Comparison of ENCODE assay signal across 8 cellular contexts in the genomic region with DNA sequence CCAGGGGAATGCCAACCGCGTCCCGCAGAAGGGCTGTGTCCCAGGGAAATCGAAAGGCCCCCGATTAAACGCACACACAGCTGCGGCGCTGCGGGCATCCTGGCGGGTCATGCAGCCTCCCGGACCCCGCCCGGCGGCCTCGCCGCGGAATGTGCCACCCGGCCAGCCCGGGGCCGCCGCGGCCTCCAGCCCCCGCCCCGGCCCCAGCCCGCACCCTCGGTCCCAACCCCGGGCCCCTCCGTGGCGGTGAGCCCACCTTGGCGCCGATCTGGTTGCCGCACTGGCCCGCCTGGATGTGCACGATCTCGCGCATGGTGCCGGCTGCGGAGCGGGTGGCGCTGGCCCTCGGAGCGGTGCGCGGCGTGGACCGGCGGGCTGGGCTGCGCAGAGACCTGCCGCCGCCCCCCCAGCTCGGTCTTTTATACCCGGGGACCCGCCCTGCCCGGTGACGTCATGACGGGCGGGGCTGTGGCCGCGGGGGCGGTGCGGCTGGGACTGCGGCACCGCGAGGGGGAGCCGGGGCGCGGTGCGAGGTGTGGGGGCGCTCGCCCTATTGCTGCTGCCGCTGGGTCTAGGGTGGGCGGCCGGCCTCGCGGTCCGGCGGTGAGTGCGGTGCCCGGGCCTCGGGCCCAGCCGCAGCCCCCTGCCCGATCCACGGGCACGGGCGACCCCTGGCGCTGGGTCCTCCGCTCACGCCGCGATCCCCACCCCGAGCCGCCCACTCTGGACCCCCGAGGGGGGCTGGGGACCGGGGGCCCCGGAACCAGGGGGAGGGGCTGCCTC. TPM values are rescaled to one million over a fixed set of nuclear protein-coding genes. Genes with fewer than 3 reads are reported as not detected.
DNase-seq lines count a peak whose midpoint lies in the region; ATAC-seq and TF ChIP-seq lines count a peak whose summit lies in the region.

Gene TUBB2A (minus strand): TSS at position 394 of the 783 bp plus-strand sequence. CDS start 81 bp downstream, at position 313.

- H3K4me1 ChIP-seq in heart right ventricle (peaks cover 0 to 35% (median 0%) of the 10 kb centered on the region in 9 donors), upper lobe of right lung (peaks cover 7% of the 10 kb centered on the region)

- no peaks in the 10 kb centered on the region for H3K9me3 Mint-ChIP-seq in progenitor cell of endocrine pancreas (ENCODE audit: low read depth)

- H3K27me3 Mint-ChIP-seq in progenitor cell of endocrine pancreas: peaks cover 41% of the 10 kb centered on the region

- WGBS in adipose tissue, 3 donors: 1% methylated on average over 48 to 95 of the region's 95 CpGs
- 0 to 1% methylated on average over 63 to 94 of the region's 95 CpGs for WGBS in heart right ventricle, 2 donors

- peak within 1 kb of the TSS; percentile 53 for H3K4me3 ChIP-seq in Jurkat, Clone E6-1 (ENCODE audit: low read length)
- H3K4me3 ChIP-seq in heart right ventricle: peak within 1 kb of the TSS; percentile 81 to 98 (median 88)
- H3K4me3 ChIP-seq in upper lobe of right lung: peak within 1 kb of the TSS; percentile 83

- peaks cover 10% of the 10 kb centered on the region for H3K36me3 Mint-ChIP-seq in progenitor cell of endocrine pancreas (ENCODE audit: insufficient read depth)

- H3K4me1 Mint-ChIP-seq in progenitor cell of endocrine pancreas (ENCODE audit: low read depth): peaks cover 13% of the 10 kb centered on the region

- intact Hi-C loops in heart right ventricle (cut with DNase I): loop anchor here in 2 of 10 donors (2.0 to 5.0 kb wide), 2 partner anchors 31 to 95 kb away; no protein-coding TSS in a partner anchor
- intact Hi-C loops in upper lobe of right lung (cut with DNase I): no loop called here

- peak within 1 kb of the TSS; percentile 86 for H3K4me3 Mint-ChIP-seq in progenitor cell of endocrine pancreas (ENCODE audit: low read depth)

- TF ChIP-seq CTCF in heart right ventricle (IDR thresholded peaks at IDR 0.05) (peak in 8 of 9 donors; percentile 34 to 83 (median 67)), progenitor cell of endocrine pancreas (IDR thresholded peaks at IDR 0.05; ENCODE audit: unreplicated experiment) (peak; percentile 59), upper lobe of right lung (IDR thresholded peaks at IDR 0.05) (peak; percentile 45)

- H3K27ac ChIP-seq in adipose tissue (ENCODE audit: low read depth, low read length): peak within 1 kb of the TSS; percentile 34
- H3K27ac ChIP-seq in heart right ventricle: peak within 1 kb of the TSS; percentile 93 to 100 (median 99)
- H3K27ac ChIP-seq in upper lobe of right lung: peak within 1 kb of the TSS; percentile 95

- H3K27me3 ChIP-seq in heart right ventricle: no peaks in the 10 kb centered on the region
- no peaks in the 10 kb centered on the region for H3K27me3 ChIP-seq in upper lobe of right lung

- DNase-seq in EL (peak; percentile 81), SW480 (ENCODE audit: low spot score) (peak; percentile 51), heart right ventricle (peak; percentile 84 to 90), progenitor cell of endocrine pancreas (ENCODE audit: low spot score, unreplicated experiment) (peak; percentile 74), upper lobe of right lung (peak; percentile 91)
- no peak for DNase-seq in Jurkat, Clone E6-1 (ENCODE audit: low read depth, low spot score)

- H3K27ac Mint-ChIP-seq in progenitor cell of endocrine pancreas: peak within 1 kb of the TSS; percentile 93

- H3K9me3 ChIP-seq in heart right ventricle (no peaks in the 10 kb centered on the region), upper lobe of right lung (no peaks in the 10 kb centered on the region)

- peaks cover 0 to 25% (median 6%) of the 10 kb centered on the region in 9 donors for H3K36me3 ChIP-seq in heart right ventricle
- H3K36me3 ChIP-seq in upper lobe of right lung: peaks cover 6% of the 10 kb centered on the region

- ATAC-seq in GM21576 (IDR thresholded peaks at IDR 0.05; ENCODE audit: unreplicated experiment) (peak; percentile 78), heart right ventricle (peak; percentile 87 to 95 (median 92)), upper lobe of right lung (peak; percentile 93)

RNA-seq across cellular contexts. Expression of gene TUBB2A, which starts in this region (rescaled TPM):
- 32.6 TPM for polyA plus RNA-seq in Jurkat, Clone E6-1 (2012; ENCODE audit: insufficient read depth, insufficient read length)
- polyA plus RNA-seq in adipose tissue: 100 to 1,000 TPM in 1 of 3 donors, 10 to 100 TPM in 2; 32.2 to 267 (median 39.8) TPM
- 10 to 100 TPM in 9 of 10 donors, 1 to 10 TPM in 1; 7.0 to 49.6 (median 17.5) TPM for total RNA-seq in heart right ventricle
- 10 to 100 TPM; 10.2 to 59.3 TPM for polyA plus RNA-seq in heart right ventricle
- 31.9 and 37.1 TPM in 2 replicates for total RNA-seq in progenitor cell of endocrine pancreas
- 15.4 TPM for total RNA-seq in upper lobe of right lung

Comparison
In these comparisons a context has a peak if more than half of its experiments do, and no peak if none do; other contexts are left out.
1. H3K27ac ChIP-seq: peak in every context shown above with its lines; median percentile 99 in heart right ventricle; 95 in upper lobe of right lung; 34 in adipose tissue.